ENCODE assay signal across 1 cellular context in genomic region chr11:9613118-9613829, GRCh38.
TF ChIP-seq lines count a peak whose summit lies in the region.

No MANE protein-coding gene starts in this region.

TF ChIP-seq in K562, 482 proteins besides CTCF, POLR2A, EP300 and RAD21 (continued from another document and continues in another):
- TF ChIP-seq ZBTB7A (IDR thresholded peaks at IDR 0.05; ENCODE audit: borderline replicate concordance, control insufficient read depth, low read depth, low read length) (peak; percentile 57; the same call in 1 of the 2 replicates), IRF1 (CRISPR knock-in tag; IDR thresholded peaks at IDR 0.05; ENCODE audit: borderline replicate concordance) (no peak), ZNF212 (CRISPR knock-in tag; IDR thresholded peaks at IDR 0.05) (no peak), MCM2 (IDR thresholded peaks at IDR 0.05; ENCODE audit: low read depth) (no peak), ZNF75A (CRISPR knock-in tag; IDR thresholded peaks at IDR 0.05) (no peak), ZNF280A (IDR thresholded peaks at IDR 0.05; ENCODE audit: low read depth, partially characterized antibody) (no peak), CBX8 (IDR thresholded peaks at IDR 0.05; ENCODE audit: borderline replicate concordance, extremely low read depth, low read depth, low read length, poor library complexity, severe bottlenecking) (no peak), TGIF2 (CRISPR knock-in tag; IDR thresholded peaks at IDR 0.05) (no peak), MAX (CRISPR knock-in tag; IDR thresholded peaks at IDR 0.05) (no peak), NRF1 (conservative IDR thresholded peaks at IDR 0.05 in 1 of 2, IDR thresholded peaks at IDR 0.05 in 1 of 2) (no peak), ZNF449 (CRISPR knock-in tag; IDR thresholded peaks at IDR 0.05) (0 out of 2 replicates have a peak, but pooled peaks have one; percentile 11), KDM5B (IDR thresholded peaks at IDR 0.05; ENCODE audit: insufficient replicate concordance, low read depth, low read length) (no peak), SFPQ (IDR thresholded peaks at IDR 0.05; ENCODE audit: low read depth, low read length) (no peak), ZEB2 (IDR thresholded peaks at IDR 0.05) (peak; percentile 28; the same call in 1 of the 2 replicates), YBX1 (IDR thresholded peaks at IDR 0.05) (no peak), FUS (optimal IDR thresholded peaks at IDR 0.05; ENCODE audit: low read depth, low read length) (no peak), REST (CRISPR knock-in tag; IDR thresholded peaks at IDR 0.05; ENCODE audit: low read depth) (peak; percentile 49; the same call in 1 of the 2 replicates), ATF7 (IDR thresholded peaks at IDR 0.05) (peak; percentile 98), ZNF407 (IDR thresholded peaks at IDR 0.05; ENCODE audit: low read depth) (no peak), HLTF (IDR thresholded peaks at IDR 0.05) (no peak), SNIP1 (IDR thresholded peaks at IDR 0.05; ENCODE audit: low read depth) (no peak), HDAC2 (IDR thresholded peaks at IDR 0.05) (no peak), PHF20 (IDR thresholded peaks at IDR 0.05; ENCODE audit: partially characterized antibody) (no peak), CHD1 (IDR thresholded peaks at IDR 0.05; ENCODE audit: low read length) (no peak), CREM (IDR thresholded peaks at IDR 0.05; ENCODE audit: low read depth) (peak; percentile 70), MBD2 (IDR thresholded peaks at IDR 0.05; ENCODE audit: borderline replicate concordance, low read depth) (no peak), RBM17 (IDR thresholded peaks at IDR 0.05; ENCODE audit: borderline replicate concordance, low read depth, low read length) (no peak), DLX4 (CRISPR knock-in tag; IDR thresholded peaks at IDR 0.05) (no peak), NCOR1 (IDR thresholded peaks at IDR 0.05) (peak; percentile 58; the same call in 1 of the 2 replicates), AFF1 (IDR thresholded peaks at IDR 0.05; ENCODE audit: low read depth in 1 of 2, partially characterized antibody in 2 of 2) (no peak), POLR3G (IDR thresholded peaks at IDR 0.05; ENCODE audit: extremely low read depth, insufficient read length, insufficient replicate concordance) (no peak)
